Comparison of ENCODE assay signal across 8 cellular contexts in the genomic region with DNA sequence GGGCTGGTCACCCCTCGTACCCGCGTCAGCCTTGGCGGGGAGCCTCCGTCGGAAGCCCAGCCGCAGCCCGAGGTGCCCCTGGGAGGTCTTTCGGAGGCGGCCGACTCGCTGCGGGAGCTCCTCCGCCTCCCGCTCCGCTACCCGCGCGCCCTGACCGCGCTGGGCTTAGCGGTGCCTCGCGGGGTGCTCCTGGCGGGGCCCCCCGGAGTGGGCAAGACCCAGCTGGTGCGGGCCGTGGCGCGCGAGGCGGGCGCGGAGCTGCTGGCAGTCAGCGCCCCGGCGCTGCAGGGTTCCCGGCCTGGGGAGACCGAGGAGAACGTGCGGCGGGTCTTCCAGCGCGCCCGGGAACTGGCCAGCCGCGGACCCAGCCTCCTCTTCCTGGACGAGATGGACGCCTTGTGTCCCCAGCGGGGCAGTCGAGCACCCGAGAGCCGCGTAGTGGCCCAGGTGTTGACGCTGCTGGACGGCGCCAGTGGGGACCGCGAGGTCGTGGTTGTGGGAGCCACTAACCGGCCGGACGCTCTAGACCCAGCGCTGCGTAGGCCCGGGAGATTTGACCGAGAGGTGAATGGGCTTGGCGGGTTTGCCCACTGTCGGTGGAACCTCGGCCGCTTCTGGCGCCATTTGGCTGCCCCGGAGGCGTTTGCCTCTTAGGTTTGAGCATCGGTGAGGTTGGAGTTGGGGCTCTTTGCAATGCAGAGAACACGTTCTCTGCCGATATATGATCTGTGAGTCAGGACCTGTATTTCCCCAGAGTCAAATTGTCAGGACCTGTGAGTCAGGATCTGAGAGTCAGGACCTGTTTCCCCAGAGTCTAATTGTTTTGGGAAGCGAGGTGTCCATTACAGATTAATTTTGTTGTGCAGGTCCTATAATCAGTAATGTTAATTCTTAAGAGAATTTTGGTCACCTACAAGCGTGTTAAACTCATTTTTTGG. TPM values are rescaled to one million over a fixed set of nuclear protein-coding genes. Genes with fewer than 3 reads are reported as not detected.
DNase-seq lines count a peak whose midpoint lies in the region; ATAC-seq, FAIRE-seq and TF ChIP-seq lines count a peak whose summit lies in the region.

No MANE protein-coding gene starts in this region.

- intact Hi-C loops in Calu3 (cut with micrococcal nuclease; ENCODE audit: unreplicated experiment): no loop called here
- intact Hi-C loops in activated B cell treated with CpG ODN at 0.5 μM for 24 hours (cut with micrococcal nuclease): loop anchor here (1.0 to 5.0 kb wide), 8 partner anchors 11 to 676 kb away; a partner anchor contains a TSS

- H3K4me1 Mint-ChIP-seq in Calu3 (ENCODE audit: low read depth, unreplicated experiment): peaks cover 9% of the 10 kb centered on the region
- H3K4me1 Mint-ChIP-seq in activated B cell treated with CpG ODN at 0.5 μM for 24 hours: peaks cover 33% of the 10 kb centered on the region
- peaks cover 14% of the 10 kb centered on the region for H3K4me1 Mint-ChIP-seq in memory B cell
- H3K4me1 Mint-ChIP-seq in stimulated activated memory B cell treated with anti-CD40 and anti-IgM and Interleukin-4, amounts not matched to agents 10 μg/mL and 1 μg/mL and 100 μg/mL, for 72 hours: peaks cover 35% of the 10 kb centered on the region

- peak overlapping the region; percentile 87 to 98 for H3K9ac ChIP-seq in duodenal mucosa (ENCODE audit: low read depth in 1 of 2, low read length in 2 of 2)

- POLR2A ChIA-PET in activated B cell treated with CpG ODN at 0.5 μM for 24 hours (lab: Charles Lee): interaction anchor here (1.0 to 3.4 kb wide), 17 partner anchors 11 to 693 kb away, joined by 3 to 53 read pairs (median 8); a partner anchor contains a TSS

- H3K27me3 Mint-ChIP-seq in Calu3 (ENCODE audit: unreplicated experiment) (no peaks in the 10 kb centered on the region), activated B cell treated with CpG ODN at 0.5 μM for 24 hours (no peaks in the 10 kb centered on the region), memory B cell (no peaks in the 10 kb centered on the region)
- no peaks in the 10 kb centered on the region for H3K27me3 Mint-ChIP-seq in stimulated activated memory B cell treated with anti-CD40 and anti-IgM and Interleukin-4, amounts not matched to agents 10 μg/mL and 1 μg/mL and 100 μg/mL, for 72 hours

- no peaks in the 10 kb centered on the region for H3K9me3 ChIP-seq in duodenal mucosa (ENCODE audit: control insufficient read depth in 1 of 2, low read length in 2 of 2)

- TF ChIP-seq CTCF in Calu3 (IDR thresholded peaks at IDR 0.05; ENCODE audit: unreplicated experiment) (no peak), activated B cell treated with CpG ODN at 0.5 μM for 24 hours (IDR thresholded peaks at IDR 0.05) (no peak)

- H3K36me3 Mint-ChIP-seq in Calu3 (ENCODE audit: insufficient read depth, unreplicated experiment) (peaks cover 43% of the 10 kb centered on the region), activated B cell treated with CpG ODN at 0.5 μM for 24 hours (ENCODE audit: low read depth) (peaks cover 33% of the 10 kb centered on the region), memory B cell (peaks cover 12% of the 10 kb centered on the region)
- H3K36me3 Mint-ChIP-seq in stimulated activated memory B cell treated with anti-CD40 and anti-IgM and Interleukin-4, amounts not matched to agents 10 μg/mL and 1 μg/mL and 100 μg/mL, for 72 hours: peaks cover 12% of the 10 kb centered on the region

- BruUV-seq in Calu3 (replicated peaks; lab: Mats Ljungman, UMichigan): no TSS peak

- H3K4me3 Mint-ChIP-seq in Calu3 (ENCODE audit: low read depth, unreplicated experiment) (peak overlapping the region; percentile 93), activated B cell treated with CpG ODN at 0.5 μM for 24 hours (peak overlapping the region; percentile 95), memory B cell (peak overlapping the region; percentile 95)
- H3K4me3 Mint-ChIP-seq in stimulated activated memory B cell treated with anti-CD40 and anti-IgM and Interleukin-4, amounts not matched to agents 10 μg/mL and 1 μg/mL and 100 μg/mL, for 72 hours: peak overlapping the region; percentile 96

- H3K27ac ChIP-seq in duodenal mucosa (ENCODE audit: low read depth, low read length): peak overlapping the region; percentile 73

- peak; percentile 29 for ATAC-seq in GM21447 (IDR thresholded peaks at IDR 0.05; ENCODE audit: unreplicated experiment)
- no peak for ATAC-seq in activated B cell treated with CpG ODN at 0.5 μM for 24 hours (ENCODE audit: low read depth)
- ATAC-seq in memory B cell (ENCODE audit: low read depth): no peak
- ATAC-seq in stimulated activated memory B cell treated with anti-CD40 and anti-IgM and Interleukin-4, amounts not matched to agents 10 μg/mL and 1 μg/mL and 100 μg/mL, for 72 hours: peak; percentile 14

- no peaks in the 10 kb centered on the region for H3K27me3 ChIP-seq in duodenal mucosa (ENCODE audit: control insufficient read depth in 1 of 2, insufficient read depth in 2 of 2, low read length in 2 of 2)

- FAIRE-seq in HTR-8/SVneo (lab: Jason Lieb, UNC): no peak

- H3K9me3 Mint-ChIP-seq in Calu3 (ENCODE audit: low read depth, unreplicated experiment) (no peaks in the 10 kb centered on the region), activated B cell treated with CpG ODN at 0.5 μM for 24 hours (no peaks in the 10 kb centered on the region), memory B cell (no peaks in the 10 kb centered on the region)
- H3K9me3 Mint-ChIP-seq in stimulated activated memory B cell treated with anti-CD40 and anti-IgM and Interleukin-4, amounts not matched to agents 10 μg/mL and 1 μg/mL and 100 μg/mL, for 72 hours: no peaks in the 10 kb centered on the region

- H3K4me3 ChIP-seq in duodenal mucosa (ENCODE audit: low read depth in 1 of 2, low read length in 2 of 2): peak overlapping the region; percentile 90 to 92

- CTCF ChIA-PET in Calu3 (lab: Charles Lee): interaction anchor here (1.4 to 1.8 kb wide), 2 partner anchors 26 to 240 kb away, joined by 6 read pairs; no protein-coding TSS in a partner anchor
- CTCF ChIA-PET in activated B cell treated with CpG ODN at 0.5 μM for 24 hours (lab: Charles Lee): interaction anchor here (0.8 to 5.7 kb wide), 7 partner anchors 11 to 276 kb away, joined by 3 to 65 read pairs (median 3); a partner anchor contains a TSS

- H3K4me1 ChIP-seq in duodenal mucosa (ENCODE audit: control insufficient read depth in 1 of 2, insufficient read depth in 2 of 2, low read length in 2 of 2): peaks cover 25% of the 10 kb centered on the region in 2 donors

- H3K27ac Mint-ChIP-seq in Calu3 (ENCODE audit: unreplicated experiment): peak overlapping the region; percentile 74
- peak overlapping the region; percentile 18 for H3K27ac Mint-ChIP-seq in activated B cell treated with CpG ODN at 0.5 μM for 24 hours
- peak overlapping the region; percentile 94 for H3K27ac Mint-ChIP-seq in memory B cell
- peak overlapping the region; percentile 93 for H3K27ac Mint-ChIP-seq in stimulated activated memory B cell treated with anti-CD40 and anti-IgM and Interleukin-4, amounts not matched to agents 10 μg/mL and 1 μg/mL and 100 μg/mL, for 72 hours

- DNase-seq in Calu3 (peak; percentile 43), HTR-8/SVneo (ENCODE audit: insufficient read length, low spot score) (peak; percentile 11), activated B cell treated with CpG ODN at 0.5 μM for 24 hours (peak; percentile 27), memory B cell (ENCODE audit: low spot score in 2 of 2) (peak; percentile 8 to 34), DMS153 treated with DMSO at 0.1 percent for 48 hours (lab: John Stamatoyannopoulos, UW; ENCODE audit: unreplicated experiment) (no peak)

- peaks cover 14 to 18% of the 10 kb centered on the region in 2 donors for H3K36me3 ChIP-seq in duodenal mucosa (ENCODE audit: control insufficient read depth in 1 of 2, insufficient read depth in 2 of 2, low read length in 2 of 2)

RNA-seq across cellular contexts. Expression of a gene that starts 24.9 kb away (rescaled TPM):
- total RNA-seq in Calu3 (2022) (4.1 and 4.2 TPM in 2 replicates), activated B cell treated with CpG ODN at 0.5 μM for 24 hours (12.6 and 15.7 TPM in 2 replicates)

Comparison
In these comparisons a context has a peak if more than half of its experiments do, and no peak if none do; other contexts are left out.
1. H3K27ac Mint-ChIP-seq: peak in every context shown above with its lines; median percentile 94 in memory B cell; 93 in stimulated activated memory B cell treated with anti-CD40 and anti-IgM and Interleukin-4, amounts not matched to agents 10 μg/mL and 1 μg/mL and 100 μg/mL, for 72 hours; 74 in Calu3; 18 in activated B cell treated with CpG ODN at 0.5 μM for 24 hours.
2. ATAC-seq: peak in GM21447 (single experiment) and stimulated activated memory B cell treated with anti-CD40 and anti-IgM and Interleukin-4, amounts not matched to agents 10 μg/mL and 1 μg/mL and 100 μg/mL, for 72 hours (single experiment); none in activated B cell treated with CpG ODN at 0.5 μM for 24 hours (single experiment) and memory B cell (single experiment).
3. Peak in every context shown above with its lines, with median percentiles within 50 percentile points of each other: H3K4me3 Mint-ChIP-seq.